1 cellular context compared by ENCODE assay signal in genomic region chr9:123268950-123269302, GRCh38.
TF ChIP-seq lines count a peak whose summit lies in the region.

No MANE protein-coding gene starts in this region.

TF ChIP-seq in K562, 482 proteins besides CTCF, POLR2A, EP300 and RAD21 (continued from another document):
- TF ChIP-seq E2F8 (IDR thresholded peaks at IDR 0.05; ENCODE audit: low read depth, partially characterized antibody) (no peak), SPI1 (IDR thresholded peaks at IDR 0.05; ENCODE audit: borderline replicate concordance, low read depth, low read length) (no peak), TCF3 (CRISPR knock-in tag; IDR thresholded peaks at IDR 0.05) (no peak), CREBBP (IDR thresholded peaks at IDR 0.05; ENCODE audit: low read depth, low read length) (no peak), BHLHE40 (IDR thresholded peaks at IDR 0.05; ENCODE audit: low read length) (no peak), ARHGAP35 (IDR thresholded peaks at IDR 0.05; ENCODE audit: partially characterized antibody) (no peak), ZNF830 (CRISPR knock-in tag; IDR thresholded peaks at IDR 0.05) (no peak), AFF1 (IDR thresholded peaks at IDR 0.05; ENCODE audit: low read depth in 1 of 2, partially characterized antibody in 2 of 2) (no peak), TCF7 (IDR thresholded peaks at IDR 0.05; ENCODE audit: borderline replicate concordance) (no peak), KLF16 (IDR thresholded peaks at IDR 0.05) (no peak)
- TF ChIP-seq, protein P1, sequence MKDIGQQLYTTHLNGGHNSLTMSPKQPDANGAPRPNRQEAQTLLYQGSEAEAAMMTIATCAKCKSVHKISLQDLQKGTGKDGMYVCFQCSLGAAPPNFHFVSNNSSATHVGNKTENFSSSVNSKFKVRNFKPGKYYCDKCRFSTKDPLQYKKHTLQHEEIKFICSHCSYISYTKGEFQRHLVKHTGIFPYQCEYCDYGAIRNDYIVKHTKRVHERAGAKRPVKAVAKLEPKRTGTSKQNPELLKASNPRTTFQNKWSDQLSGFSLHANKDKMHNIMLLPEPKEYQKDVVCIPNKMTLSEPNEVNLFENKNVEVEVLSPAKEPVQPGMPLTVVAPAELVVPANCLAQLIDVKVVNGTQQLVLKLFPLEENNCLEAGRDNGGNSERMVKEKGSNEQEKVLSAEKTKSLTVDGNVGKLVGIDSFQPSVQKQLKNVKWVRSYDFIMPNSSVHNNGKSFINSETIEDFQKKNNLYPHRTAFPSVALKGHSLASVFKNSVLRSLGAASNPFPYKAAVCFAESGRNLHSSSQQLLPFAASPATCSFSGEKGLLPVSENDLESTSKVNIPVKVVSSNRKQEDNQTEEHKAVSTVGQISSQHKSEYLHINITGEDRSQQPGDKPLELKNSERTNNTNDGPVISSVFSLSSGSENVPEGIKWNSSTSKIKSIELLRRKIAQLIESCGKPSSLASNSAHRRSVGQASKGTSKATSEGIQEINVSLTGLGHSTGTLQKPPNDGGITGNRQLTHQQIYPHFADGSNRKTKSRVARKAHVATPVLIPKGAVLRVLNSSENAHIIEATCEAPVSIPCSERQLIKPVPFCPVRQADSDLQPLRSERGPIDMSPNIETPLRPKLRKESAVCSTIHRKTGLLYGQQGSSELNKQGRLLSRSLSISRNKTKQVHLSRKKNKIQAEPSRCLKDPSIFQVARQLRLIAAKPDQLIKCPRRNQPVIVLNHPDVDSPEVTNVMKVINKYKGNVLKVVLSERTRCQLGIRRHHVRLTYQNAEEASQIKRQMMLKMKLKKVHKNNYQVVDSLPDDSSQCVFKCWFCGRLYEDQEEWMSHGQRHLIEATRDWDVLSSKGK (CRISPR knock-in tag; IDR thresholded peaks at IDR 0.05), result no peak
- TF ChIP-seq, protein P2, sequence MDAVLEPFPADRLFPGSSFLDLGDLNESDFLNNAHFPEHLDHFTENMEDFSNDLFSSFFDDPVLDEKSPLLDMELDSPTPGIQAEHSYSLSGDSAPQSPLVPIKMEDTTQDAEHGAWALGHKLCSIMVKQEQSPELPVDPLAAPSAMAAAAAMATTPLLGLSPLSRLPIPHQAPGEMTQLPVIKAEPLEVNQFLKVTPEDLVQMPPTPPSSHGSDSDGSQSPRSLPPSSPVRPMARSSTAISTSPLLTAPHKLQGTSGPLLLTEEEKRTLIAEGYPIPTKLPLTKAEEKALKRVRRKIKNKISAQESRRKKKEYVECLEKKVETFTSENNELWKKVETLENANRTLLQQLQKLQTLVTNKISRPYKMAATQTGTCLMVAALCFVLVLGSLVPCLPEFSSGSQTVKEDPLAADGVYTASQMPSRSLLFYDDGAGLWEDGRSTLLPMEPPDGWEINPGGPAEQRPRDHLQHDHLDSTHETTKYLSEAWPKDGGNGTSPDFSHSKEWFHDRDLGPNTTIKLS (IDR thresholded peaks at IDR 0.05; ENCODE audit: borderline replicate concordance, low read depth), result no peak
